Comparison of ENCODE assay signal across 8 cellular contexts in the genomic region with DNA sequence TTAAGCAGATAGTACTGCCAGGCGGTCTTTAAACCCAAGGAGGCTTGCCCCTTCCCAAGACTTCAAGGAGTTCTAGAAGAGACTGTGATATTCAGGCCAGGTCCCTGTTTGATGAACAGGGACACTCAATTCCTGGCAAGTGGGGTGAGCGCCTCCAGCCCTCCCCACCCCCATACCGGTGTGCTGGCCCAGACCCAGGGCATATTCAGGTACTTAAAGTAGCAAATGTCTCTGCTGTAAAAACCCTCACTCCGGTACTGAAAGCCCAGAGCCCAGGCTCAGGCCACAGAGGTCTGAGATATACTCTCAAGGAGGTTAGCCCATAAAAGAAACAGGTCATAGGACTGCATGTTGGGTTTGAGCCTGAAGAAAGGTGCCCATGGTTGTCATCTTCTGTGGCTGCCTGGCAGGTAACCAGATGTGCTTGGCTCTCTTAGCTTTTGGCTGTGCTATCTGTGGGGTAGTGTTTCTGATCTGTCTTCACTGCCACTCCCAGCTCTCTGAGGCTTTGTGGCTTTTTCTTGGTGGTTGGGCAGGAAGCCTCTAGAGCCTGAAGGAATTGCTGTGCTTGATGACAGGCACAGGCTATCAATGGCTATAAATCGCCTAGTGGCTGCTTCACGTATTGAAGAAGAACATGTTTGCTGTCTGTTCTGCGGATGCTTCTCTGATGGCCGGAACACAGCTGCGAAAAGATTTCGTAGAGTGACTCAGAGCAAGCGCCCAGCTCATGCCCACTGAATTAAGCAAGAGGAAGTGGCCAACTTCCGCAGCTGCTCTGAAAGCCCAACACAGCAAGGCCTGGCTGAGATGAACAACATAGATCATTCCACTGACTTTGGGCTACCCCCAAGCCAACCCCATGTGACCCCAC.
DNase-seq lines count a peak whose midpoint lies in the region; ATAC-seq and TF ChIP-seq lines count a peak whose summit lies in the region.

No MANE protein-coding gene starts in this region.

- no peaks in the 10 kb centered on the region for H3K79me2 ChIP-seq in GM23248 (ENCODE audit: insufficient read depth)

- H3K4me1 ChIP-seq in GM23248 (ENCODE audit: insufficient read depth), result peaks cover 10% of the 10 kb centered on the region; the same call in 1 of the 2 replicates
- peaks cover 0 to 23% (median 0%) of the 10 kb centered on the region in 3 donors for H3K4me1 ChIP-seq in gastroesophageal sphincter
- H3K4me1 ChIP-seq in gastrocnemius medialis, result peaks cover 19 to 33% of the 10 kb centered on the region in 2 donors

- H3K27me3 ChIP-seq in GM23248 (replicated peaks; ENCODE audit: insufficient read depth) (no peaks in the 10 kb centered on the region), gastroesophageal sphincter (no peaks in the 10 kb centered on the region), gastrocnemius medialis (no peaks in the 10 kb centered on the region)

- in situ Hi-C loops in GM23248 (cut with MboI), result no loop called here
- in situ Hi-C loops in gastrocnemius medialis (cut with MboI; ENCODE audit: low sequenced_read_pairs in 4 of 4), result loop anchor here in 2 of 4 donors (10.0 to 25.0 kb wide), 2 partner anchors 390 to 403 kb away; partner anchors contain the start of gene NPPC (in 1 of the 2)

- H3K4me2 ChIP-seq in GM23248 (ENCODE audit: unreplicated experiment), result peak overlapping the region; percentile 18

- H2AFZ ChIP-seq in GM23248, result no peak overlapping the region

- DNase-seq in EH (ENCODE audit: low read depth), result peak; percentile 88
- peak; percentile 92 for DNase-seq in GM23248
- peak; percentile 99 for DNase-seq in NB4 (ENCODE audit: low read depth)
- DNase-seq in activated T-cell treated with anti-CD3 and anti-CD28 coated beads, Interleukin-2, amount 50 U/mL, for 1 hour, result peak; percentile 63
- DNase-seq in gastrocnemius medialis, result peak; percentile 78 to 85
- no peak for DNase-seq in RPMI8226
- DNase-seq in SHP77 (lab: John Stamatoyannopoulos, UW), result no peak

- TF ChIP-seq EP300 in gastroesophageal sphincter (IDR thresholded peaks at IDR 0.05), result no peak

- no peak overlapping the region for H3K9ac ChIP-seq in GM23248

- ATAC-seq in gastroesophageal sphincter (peak; percentile 79), gastrocnemius medialis (peak; percentile 96 to 97)

- H3K36me3 ChIP-seq in GM23248 (ENCODE audit: low read depth) (no peaks in the 10 kb centered on the region), gastroesophageal sphincter (peaks cover 0 to 9% of the 10 kb centered on the region in 2 donors), gastrocnemius medialis (no peaks in the 10 kb centered on the region)

- H3K9me3 ChIP-seq in GM23248 (ENCODE audit: low read depth), result no peaks in the 10 kb centered on the region
- H3K9me3 ChIP-seq in gastroesophageal sphincter, result peaks cover 0 to 15% (median 0%) of the 10 kb centered on the region in 3 donors
- H3K9me3 ChIP-seq in gastrocnemius medialis, result no peaks in the 10 kb centered on the region

- H3K27ac ChIP-seq in GM23248 (peak overlapping the region; percentile 41; the same call in 1 of the 2 replicates), gastroesophageal sphincter (peak overlapping the region in 3 of 4 donors; percentile 54 to 70 (median 57)), gastrocnemius medialis (peak overlapping the region; percentile 74 to 81 (median 79))

- H4K20me1 ChIP-seq in GM23248 (ENCODE audit: insufficient read depth), result no peaks in the 10 kb centered on the region

- H3K4me3 ChIP-seq in GM23248 (peak overlapping the region; percentile 14; the same call in 1 of the 2 replicates), NB4 (ENCODE audit: low read depth, low read length) (peak overlapping the region; percentile 5), gastroesophageal sphincter (no peak overlapping the region), gastrocnemius medialis (no peak overlapping the region)

- intact Hi-C loops in gastrocnemius medialis (cut with DNase I; ENCODE audit: low total_unique reads), result loop anchor here (10.0 kb wide), 1 partner anchor 210 kb away; the partner anchor contains the start of genes CHRND and PRSS56

- TF ChIP-seq CTCF in NB4 (IDR thresholded peaks at IDR 0.05; ENCODE audit: low read depth, low read length) (peak; percentile 55), gastroesophageal sphincter (IDR thresholded peaks at IDR 0.05) (peak in 2 of 4 experiments; percentile 7 to 22), gastrocnemius medialis (IDR thresholded peaks at IDR 0.05 in 4 of 5, conservative IDR thresholded peaks at IDR 0.05 in 1 of 5) (peak; percentile 27 to 63 (median 43))

- TF ChIP-seq POLR2A in NB4 (IDR thresholded peaks at IDR 0.05; ENCODE audit: extremely low read depth, insufficient read length) (no peak), gastroesophageal sphincter (IDR thresholded peaks at IDR 0.05) (no peak), gastrocnemius medialis (IDR thresholded peaks at IDR 0.05) (no peak)

- peaks cover 12% of the 10 kb centered on the region; the same call in 1 of the 2 replicates for H3F3A ChIP-seq in GM23248 (ENCODE audit: insufficient read depth)

- WGBS in GM23248 (ENCODE audit: low coverage in 1 of 2, low lambda C conversion rate in 2 of 2, missing lambda C conversion rate in 2 of 2), 2 experiments, result 44% methylated on average over 12 of the region's 12 CpGs
- 77% methylated on average over 7 of the region's 12 CpGs; no CpG with 5 or more reads in 1 of the 2 donors for WGBS in gastroesophageal sphincter (ENCODE audit: low coverage in 1 of 2), 2 donors

- H3K9me2 ChIP-seq in GM23248 (ENCODE audit: insufficient read depth), result no peaks in the 10 kb centered on the region

Comparison
In these comparisons a context has a peak if more than half of its experiments do, and no peak if none do; other contexts are left out.
1. DNase-seq: peak in EH (single experiment), GM23248 (single experiment), NB4 (single experiment), activated T-cell treated with anti-CD3 and anti-CD28 coated beads, Interleukin-2, amount 50 U/mL, for 1 hour (single experiment) and gastrocnemius medialis (2 of 2); none in RPMI8226 (single experiment) and SHP77 (0 of 2).
2. H3K4me3 ChIP-seq: peak in GM23248 (single experiment) and NB4 (single experiment); none in gastroesophageal sphincter (0 of 2) and gastrocnemius medialis (0 of 4).
3. Peak in every context shown above with its lines, with median percentiles within 50 percentile points of each other: H3K27ac ChIP-seq.